ENCODE assay signal across 1 cellular context in the genomic region with DNA sequence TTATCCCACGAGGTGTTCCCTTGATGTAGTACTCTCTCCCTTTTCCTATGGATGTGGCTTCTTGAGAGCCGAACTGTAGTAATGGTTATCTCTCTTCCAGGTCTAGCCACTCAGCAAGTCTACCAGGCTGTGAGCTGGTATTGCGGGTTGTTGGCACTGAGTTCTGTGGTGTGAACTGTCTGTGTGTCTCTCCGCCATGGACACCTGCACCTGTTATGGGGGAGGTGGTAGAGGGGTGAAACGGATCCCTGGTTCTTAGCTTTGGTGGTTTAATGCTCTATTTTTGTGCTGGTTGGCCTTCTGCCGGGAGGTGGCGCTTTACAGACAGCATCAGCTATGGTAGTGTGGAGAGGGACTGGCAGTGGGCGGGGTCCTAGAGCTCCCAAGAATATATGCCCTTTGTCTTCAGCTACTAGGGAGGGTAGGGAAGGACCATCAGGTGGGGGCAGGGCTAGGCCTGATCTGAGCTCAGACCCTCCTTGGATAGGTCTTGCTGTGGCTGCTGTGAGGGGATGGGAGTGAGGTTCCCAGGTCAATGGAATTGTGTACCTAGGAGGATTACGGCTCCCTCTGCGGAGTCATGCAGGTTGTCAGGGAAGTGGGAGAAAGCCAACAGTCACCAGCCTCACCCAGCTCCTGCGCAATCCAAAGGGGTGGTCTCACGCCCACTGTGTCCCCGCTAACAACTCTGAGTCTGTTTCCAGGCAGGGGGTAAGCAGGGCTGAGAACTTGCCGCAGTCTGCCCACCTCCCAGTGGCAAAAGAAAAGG.
TF ChIP-seq lines count a peak whose summit lies in the region.

No MANE protein-coding gene starts in this region.

TF ChIP-seq in WTC11, 78 proteins besides CTCF, POLR2A, EP300 and RAD21 (continued from another document):
- no peak for TF ChIP-seq AFF4 (CRISPR knock-in tag; IDR thresholded peaks at IDR 0.05; ENCODE audit: borderline replicate concordance)
- no peak for TF ChIP-seq ZNF423 (CRISPR knock-in tag; IDR thresholded peaks at IDR 0.05)
- TF ChIP-seq MXD4 (CRISPR knock-in tag; IDR thresholded peaks at IDR 0.05; ENCODE audit: borderline replicate concordance) = no peak
- TF ChIP-seq HMGXB4 (CRISPR knock-in tag; IDR thresholded peaks at IDR 0.05) = no peak
- TF ChIP-seq CREM (CRISPR knock-in tag; IDR thresholded peaks at IDR 0.05) = no peak
- TF ChIP-seq IRF2 (CRISPR knock-in tag; IDR thresholded peaks at IDR 0.05; ENCODE audit: borderline replicate concordance, low read depth) = no peak
- TF ChIP-seq GRHL2 (CRISPR knock-in tag; IDR thresholded peaks at IDR 0.05; ENCODE audit: insufficient replicate concordance, severe bottlenecking) = no peak
- no peak for TF ChIP-seq TP53 (CRISPR knock-in tag; IDR thresholded peaks at IDR 0.05)
- TF ChIP-seq KAT7 (CRISPR knock-in tag; IDR thresholded peaks at IDR 0.05; ENCODE audit: borderline replicate concordance) = no peak
- no peak for TF ChIP-seq SMAD4 (CRISPR knock-in tag; IDR thresholded peaks at IDR 0.05)
TF ChIP-seq in WTC11: peak in this region for 0.
